1 cellular context compared by ENCODE assay signal in genomic region chr21:44784810-44785209, GRCh38.
TF ChIP-seq lines count a peak whose summit lies in the region.

No MANE protein-coding gene starts in this region.

TF ChIP-seq in K562, 482 proteins besides CTCF, POLR2A, EP300 and RAD21:
- no peak for TF ChIP-seq HNRNPL (IDR thresholded peaks at IDR 0.05; ENCODE audit: low read depth, low read length)
- TF ChIP-seq POLR2G (IDR thresholded peaks at IDR 0.05; ENCODE audit: low read depth, low read length) = 0 out of 2 replicates have a peak, but pooled peaks have one; percentile 17
